In the genomic region with DNA sequence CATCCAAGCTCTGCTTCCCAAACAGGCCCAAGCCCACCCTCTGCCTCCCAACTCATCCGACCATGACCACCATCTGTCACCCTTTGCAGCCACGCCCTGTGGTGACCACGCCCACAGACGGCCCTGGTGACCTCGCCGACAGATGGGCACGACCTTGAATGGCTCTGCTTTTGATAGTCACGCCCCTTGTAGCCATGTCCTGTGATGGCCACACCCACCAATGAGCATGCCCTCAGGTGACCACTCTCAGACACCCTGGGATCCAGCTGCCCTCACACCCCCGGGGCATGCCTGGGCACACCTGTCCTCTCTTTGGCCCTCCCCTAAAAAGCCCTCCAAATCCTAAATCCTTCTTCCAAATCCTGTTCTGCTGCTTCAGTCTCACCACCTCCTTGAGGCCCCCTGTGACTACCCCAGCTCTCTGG, we compare ENCODE assay signal across 8 cellular contexts. TPM values are rescaled to one million over a fixed set of nuclear protein-coding genes. Genes with fewer than 3 reads are reported as not detected.
A peak's percentile ranks its signal among the peaks of the same experiment; 100 is the strongest.
DNase-seq lines count a peak whose midpoint lies in the region; ATAC-seq lines count a peak whose summit lies in the region.

No MANE protein-coding gene starts in this region.

- DNase-seq in NCI-H82 (lab: John Stamatoyannopoulos, UW): peak; percentile 98
- no peak for DNase-seq in activated CD4-positive, CD25-positive, alpha-beta regulatory T cell treated with anti-CD3 and anti-CD28 coated beads, Interleukin-2, amount 50 U/mL, for 72 hours
- DNase-seq in GM19240 (ENCODE audit: insufficient read length, low spot score): no peak
- no peak for DNase-seq in activated CD8-positive, alpha-beta memory T cell treated with anti-CD3 and anti-CD28 coated beads, Interleukin-2, amount 50 U/mL, for 48 hours

- H3K4me3 ChIP-seq in neuron (ENCODE audit: low read length): peak overlapping the region; percentile 48

- ATAC-seq in esophagus mucosa: peak; percentile 37
- ATAC-seq in HG02840 (IDR thresholded peaks at IDR 0.05; ENCODE audit: low FRiP score, unreplicated experiment): no peak

- no peaks in the 10 kb centered on the region for H3K36me3 ChIP-seq in ES-I3 (ENCODE audit: insufficient read depth, low read length)
- H3K36me3 ChIP-seq in neuron (ENCODE audit: insufficient read depth, low read length): no peaks in the 10 kb centered on the region

- H3K9me3 ChIP-seq in ES-I3 (ENCODE audit: control insufficient read depth, insufficient read depth, low read length) (no peaks in the 10 kb centered on the region), neuron (ENCODE audit: low read length) (no peaks in the 10 kb centered on the region)

- no peaks in the 10 kb centered on the region for H3K27me3 ChIP-seq in neuron (ENCODE audit: insufficient read depth, low read length)

- H3K9ac ChIP-seq in ES-I3 (ENCODE audit: low read depth, low read length): peak overlapping the region; percentile 54; the same call in 1 of the 2 replicates

- H2AFZ ChIP-seq in neuron (ENCODE audit: low read depth, low read length): no peak overlapping the region

- peaks cover 4% of the 10 kb centered on the region for H3K4me1 ChIP-seq in ES-I3 (ENCODE audit: insufficient read depth, low read length)
- peaks cover 4% of the 10 kb centered on the region for H3K4me1 ChIP-seq in neuron (ENCODE audit: insufficient read depth, low read length)

RNA-seq across cellular contexts. Expression of a gene that starts 51.0 kb away (rescaled TPM):
- total RNA-seq in esophagus mucosa: 110 TPM
